Comparison of ENCODE assay signal across 1 cellular context in genomic region chr5:35788724-35789123, GRCh38.
TF ChIP-seq lines count a peak whose summit lies in the region.

No MANE protein-coding gene starts in this region.

TF ChIP-seq in IMR-90, 13 proteins besides CTCF, POLR2A, EP300 and RAD21:
- TF ChIP-seq RCOR1 (IDR thresholded peaks at IDR 0.05; ENCODE audit: insufficient replicate concordance, low read length) = no peak
- TF ChIP-seq NFE2L2 (IDR thresholded peaks at IDR 0.05; ENCODE audit: low read depth, low read length) = no peak
TF ChIP-seq in IMR-90: peak in this region for 0.
